Comparison of ENCODE assay signal across 8 cellular contexts in genomic region chr5:61162010-61162831, GRCh38. TPM values are rescaled to one million over a fixed set of nuclear protein-coding genes. Genes with fewer than 3 reads are reported as not detected.
DNase-seq lines count a peak whose midpoint lies in the region; ATAC-seq and TF ChIP-seq lines count a peak whose summit lies in the region.

TSS of gene SMIM15 (minus strand) at chr5:61162468. CDS start at chr5:61160171, 2,297 bp downstream.

- no peaks in the 10 kb centered on the region for H3K27me3 Mint-ChIP-seq in activated CD4-positive, alpha-beta T cell treated with anti-CD3 and anti-CD28 coated beads, Interleukin-2, amount 10 ng/mL, durations not matched to agents 24 days and 14 days

- H3K36me3 Mint-ChIP-seq in activated CD4-positive, alpha-beta T cell treated with anti-CD3 and anti-CD28 coated beads, Interleukin-2, amount 10 ng/mL, durations not matched to agents 24 days and 14 days (ENCODE audit: low read depth) = peaks cover 49% of the 10 kb centered on the region

- TF ChIP-seq CTCF in coronary artery (IDR thresholded peaks at IDR 0.05) = no peak

- intact Hi-C loops in activated CD4-positive, alpha-beta T cell treated with anti-CD3 and anti-CD28 coated beads, Interleukin-2, amount 10 ng/mL, durations not matched to agents 24 days and 14 days (cut with micrococcal nuclease) = loop anchor here (1.0 to 10.0 kb wide), 7 partner anchors 40 to 493 kb away; partner anchors contain the start of genes DEPDC1B, ERCC8 and NDUFAF2
- intact Hi-C loops in left colon (cut with DNase I, micrococcal nuclease) = loop anchor here in 1 of 2 donors (10.0 kb wide), 2 partner anchors 173 to 503 kb away; partner anchors contain the start of gene ZSWIM6

- H3K4me1 Mint-ChIP-seq in activated CD4-positive, alpha-beta T cell treated with anti-CD3 and anti-CD28 coated beads, Interleukin-2, amount 10 ng/mL, durations not matched to agents 24 days and 14 days = peaks cover 32% of the 10 kb centered on the region

- peak; percentile 97 for ATAC-seq in GM19043 (IDR thresholded peaks at IDR 0.05; ENCODE audit: low read depth, unreplicated experiment)
- peak; percentile 92 for ATAC-seq in HG03378 (IDR thresholded peaks at IDR 0.05; ENCODE audit: unreplicated experiment)
- peak; percentile 95 for ATAC-seq in left colon

- DNase-seq in AG20443 (ENCODE audit: low spot score) (peak; percentile 94), NCI-H524 (lab: John Stamatoyannopoulos, UW) (peak; percentile 89 to 91), coronary artery (ENCODE audit: low spot score) (peak; percentile 92), left colon (peak; percentile 93)
- peak; percentile 96 for DNase-seq in activated CD4-positive, alpha-beta T cell treated with anti-CD3 and anti-CD28 coated beads, Interleukin-2, amount 10 ng/mL, durations not matched to agents 24 days and 14 days
- peak; percentile 87 for DNase-seq in stimulated activated CD4-positive, alpha-beta T cell treated with anti-CD3 and anti-CD28 coated beads, Interleukin-1b, Interleukin-23, amount 100 ng/mL, for 48 hours

- peak within 1 kb of the TSS; percentile 81 to 91 for H3K27ac ChIP-seq in coronary artery

- peak within 1 kb of the TSS; percentile 99 for H3K27ac Mint-ChIP-seq in activated CD4-positive, alpha-beta T cell treated with anti-CD3 and anti-CD28 coated beads, Interleukin-2, amount 10 ng/mL, durations not matched to agents 24 days and 14 days

- H3K4me3 ChIP-seq in coronary artery = peak within 1 kb of the TSS; percentile 89

- H3K4me3 Mint-ChIP-seq in activated CD4-positive, alpha-beta T cell treated with anti-CD3 and anti-CD28 coated beads, Interleukin-2, amount 10 ng/mL, durations not matched to agents 24 days and 14 days = peak within 1 kb of the TSS; percentile 99

- peaks cover 9% of the 10 kb centered on the region for H3K9me3 Mint-ChIP-seq in activated CD4-positive, alpha-beta T cell treated with anti-CD3 and anti-CD28 coated beads, Interleukin-2, amount 10 ng/mL, durations not matched to agents 24 days and 14 days

RNA-seq across cellular contexts. Expression of gene SMIM15, which starts in this region (rescaled TPM):
- 82.9 and 92.8 TPM in 2 replicates for total RNA-seq in activated CD4-positive, alpha-beta T cell treated with anti-CD3 and anti-CD28 coated beads, Interleukin-2, amount 10 ng/mL, durations not matched to agents 24 days and 14 days
- total RNA-seq in left colon = 100 to 1,000 TPM; 110 to 115 TPM

Comparison
In these comparisons a context has a peak if more than half of its experiments do, and no peak if none do; other contexts are left out.
1. Peak in every context shown above with its lines: DNase-seq, ATAC-seq, H3K4me3 ChIP-seq and H3K27ac ChIP-seq.